35 cellular contexts compared by ENCODE assay signal in genomic region chr7:51450541-51450940, GRCh38.
"Had no signal": no experiment of that assay in that cellular context is flagged by ENCODE, and none has a peak within 500 bp of the region (broad histone marks: within the 10 kb centered on the region; RNA-seq: fewer than 3 reads in every experiment).

No MANE protein-coding gene starts in this region.

- H3K27ac ChIP-seq: KMS-11 had no signal

- H3K9me3 ChIP-seq: MG63 had no signal

- DNase-seq: Karpas-422, Kasumi-1, KG1, MG63, MM.1S, MV-4-11, NCI-H1048, NCI-H1092, NCI-H1092 treated with DMSO at 0.1 percent for 48 hours, NCI-H1105, NCI-H1105 treated with DMSO at 0.1 percent for 48 hours, NCI-H1417, NCI-H1417 treated with DMSO at 0.1 percent for 48 hours, NCI-H1436, NCI-H1436 treated with DMSO at 0.1 percent for 48 hours, NCI-H146, NCI-H1694, NCI-H1694 treated with DMSO at 0.1 percent for 48 hours, NCI-H187, NCI-H187 treated with DMSO at 0.1 percent for 48 hours, NCI-H1930, NCI-H2029, NCI-H2029 treated with DMSO at 0.1 percent for 48 hours, NCI-H2081, NCI-H2081 treated with DMSO at 0.1 percent for 48 hours, NCI-H2107, NCI-H2171, NCI-H2171 treated with DMSO at 0.1 percent for 48 hours, NCI-H2227 treated with DMSO at 0.1 percent for 48 hours, NCI-H226, NCI-H345, NCI-H446, NCI-H446 treated with DMSO at 0.1 percent for 48 hours, NCI-H510A had no signal

- H3K4me2 ChIP-seq: KMS-11 had no signal

- H3K36me3 ChIP-seq: MG63 had no signal

- H3K4me3 ChIP-seq: MG63 had no signal

- H3K27me3 ChIP-seq: MG63 had no signal

- H3K9ac ChIP-seq: KMS-11 had no signal
